In the genomic region with DNA sequence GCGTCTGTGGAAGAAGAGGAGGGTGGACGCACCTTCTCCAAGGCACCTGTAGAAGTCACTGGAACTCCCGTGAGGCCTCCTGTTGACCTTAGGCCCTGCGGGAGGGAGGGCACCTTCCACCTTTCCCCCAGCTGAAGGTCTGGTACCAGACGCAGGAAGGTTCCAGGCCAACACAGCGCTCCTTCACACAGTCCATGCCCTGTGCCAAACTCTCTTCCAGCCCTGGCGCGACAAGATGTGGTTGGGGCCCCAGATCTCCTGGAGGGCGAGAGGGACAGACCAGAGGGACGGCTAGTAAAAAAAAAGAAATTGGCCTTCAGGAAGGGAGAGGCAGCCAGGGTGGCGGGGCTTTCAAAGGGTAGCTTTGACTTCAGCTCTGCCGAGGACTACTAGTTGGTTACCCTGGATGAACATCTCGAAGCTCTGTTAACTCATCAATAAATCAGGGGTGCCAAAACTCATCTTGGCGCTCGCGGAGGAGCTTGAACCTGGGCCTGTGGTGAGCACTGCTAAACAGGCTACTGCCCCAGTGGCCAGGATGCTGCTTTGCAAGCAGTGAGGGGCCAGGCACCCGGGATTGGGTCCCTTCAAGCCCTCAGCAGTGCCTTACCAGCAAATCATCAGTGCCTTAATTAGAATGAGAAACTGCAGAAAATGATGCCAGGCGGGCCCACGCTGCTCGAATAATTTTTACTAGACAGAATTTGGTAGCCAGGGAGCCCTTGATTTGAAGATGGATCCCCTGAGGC, we compare ENCODE assay signal across 9 cellular contexts. TPM values are rescaled to one million over a fixed set of nuclear protein-coding genes. Genes with fewer than 3 reads are reported as not detected.
DNase-seq lines count a peak whose midpoint lies in the region; ATAC-seq and TF ChIP-seq lines count a peak whose summit lies in the region.
"Had no signal": no experiment of that assay in that cellular context is flagged by ENCODE, and none has a peak within 500 bp of the region (broad histone marks: within the 10 kb centered on the region; RNA-seq: fewer than 3 reads in every experiment).

No MANE protein-coding gene starts in this region.

- no peak overlapping the region for H3K27ac ChIP-seq in CD4-positive, alpha-beta T cell (ENCODE audit: low read depth, low read length)
- H3K27ac ChIP-seq in dorsolateral prefrontal cortex: peak overlapping the region in 45 of 59 donors; percentile 8 to 86 (median 66)
- no peak overlapping the region for H3K27ac ChIP-seq in naive thymus-derived CD4-positive, alpha-beta T cell (ENCODE audit: low read depth, low read length)

- no peak for ATAC-seq in CD4-positive, alpha-beta T cell (ENCODE audit: poor library complexity)
- no peak for ATAC-seq in naive thymus-derived CD4-positive, alpha-beta T cell
- no peak for ATAC-seq in GM21515 (IDR thresholded peaks at IDR 0.05; ENCODE audit: unreplicated experiment)
- no peak for ATAC-seq in GM21528 (IDR thresholded peaks at IDR 0.05; ENCODE audit: low FRiP score, unreplicated experiment)

- CTCF ChIA-PET in CD4-positive, alpha-beta T cell (lab: Charles Lee): interaction anchor here (3.1 kb wide), 1 partner anchor 15 kb away, joined by 12 read pairs; a partner anchor contains a TSS
- CTCF ChIA-PET in naive thymus-derived CD4-positive, alpha-beta T cell (lab: Charles Lee): interaction anchor here (0.7 kb wide), 1 partner anchor 15 kb away, joined by 3 read pairs; a partner anchor contains a TSS

- no peak for DNase-seq in CD4-positive, alpha-beta T cell
- DNase-seq in M059J (ENCODE audit: low read depth): peak; percentile 13
- peak in 2 of 10 donors; percentile 40 to 41 for DNase-seq in dorsolateral prefrontal cortex
- DNase-seq in naive thymus-derived CD4-positive, alpha-beta T cell: no peak
- no peak for DNase-seq in activated CD4-positive, CD25-positive, alpha-beta regulatory T cell (lab: John Stamatoyannopoulos, UW)
- no peak for DNase-seq in SW 1271 (lab: John Stamatoyannopoulos, UW)

- POLR2A ChIA-PET in CD4-positive, alpha-beta T cell (lab: Charles Lee): interaction anchor here (0.7 to 4.0 kb wide), 2 partner anchors 15 to 22 kb away, joined by 4 to 18 read pairs; a partner anchor contains a TSS
- POLR2A ChIA-PET in naive thymus-derived CD4-positive, alpha-beta T cell (lab: Charles Lee): interaction anchor here (1.0 to 1.6 kb wide), 2 partner anchors 11 to 13 kb away, joined by 4 to 7 read pairs; no protein-coding TSS in a partner anchor

- no peak overlapping the region for H3K27ac Mint-ChIP-seq in CD4-positive, alpha-beta T cell
- H3K27ac Mint-ChIP-seq in naive thymus-derived CD4-positive, alpha-beta T cell: no peak overlapping the region

- H3K4me3 ChIP-seq in dorsolateral prefrontal cortex: peak overlapping the region; percentile 45 to 81 (median 69)
- H3K4me3 ChIP-seq in naive thymus-derived CD4-positive, alpha-beta T cell (ENCODE audit: low read length): peak overlapping the region; percentile 33
- H3K4me3 ChIP-seq: lung had no signal

- H3K4me1 Mint-ChIP-seq in CD4-positive, alpha-beta T cell (ENCODE audit: low read depth): peaks cover 15% of the 10 kb centered on the region
- peaks cover 4 to 18% (median 8%) of the 10 kb centered on the region in 7 donors for H3K4me1 Mint-ChIP-seq in naive thymus-derived CD4-positive, alpha-beta T cell

- H3K9me3 Mint-ChIP-seq in CD4-positive, alpha-beta T cell: no peaks in the 10 kb centered on the region
- no peaks in the 10 kb centered on the region for H3K9me3 Mint-ChIP-seq in naive thymus-derived CD4-positive, alpha-beta T cell

- H3K36me3 Mint-ChIP-seq in CD4-positive, alpha-beta T cell (ENCODE audit: low read depth): peaks cover 29% of the 10 kb centered on the region
- H3K36me3 Mint-ChIP-seq in naive thymus-derived CD4-positive, alpha-beta T cell: peaks cover 5 to 23% (median 7%) of the 10 kb centered on the region in 5 donors

- H3K36me3 ChIP-seq in naive thymus-derived CD4-positive, alpha-beta T cell (ENCODE audit: control insufficient read depth in 2 of 3, insufficient read depth in 3 of 3, low read length in 3 of 3): peaks cover 0 to 31% (median 0%) of the 10 kb centered on the region in 3 experiments

- H3K9me3 ChIP-seq in CD4-positive, alpha-beta T cell (ENCODE audit: control insufficient read depth, low read length): no peaks in the 10 kb centered on the region
- H3K9me3 ChIP-seq in naive thymus-derived CD4-positive, alpha-beta T cell (ENCODE audit: control insufficient read depth in 2 of 3, low read length in 3 of 3): no peaks in the 10 kb centered on the region

- intact Hi-C loops in CD4-positive, alpha-beta T cell (cut with DNase I, micrococcal nuclease): no loop called here
- intact Hi-C loops in dorsolateral prefrontal cortex (cut with DNase I): no loop called here
- intact Hi-C loops in naive thymus-derived CD4-positive, alpha-beta T cell (cut with micrococcal nuclease): no loop called here

- no peak for TF ChIP-seq CTCF in CD4-positive, alpha-beta T cell (IDR thresholded peaks at IDR 0.05)
- TF ChIP-seq CTCF in dorsolateral prefrontal cortex (IDR thresholded peaks at IDR 0.05 in 54 of 56, conservative IDR thresholded peaks at IDR 0.05 in 2 of 56; ENCODE audit: low read depth in 1 of 56, partially characterized antibody in 56 of 56): no peak

- peak overlapping the region; percentile 54 for H3K4me3 Mint-ChIP-seq in CD4-positive, alpha-beta T cell
- peak overlapping the region; percentile 33 to 76 (median 58) for H3K4me3 Mint-ChIP-seq in naive thymus-derived CD4-positive, alpha-beta T cell

- peaks cover 39% of the 10 kb centered on the region for H3K27me3 ChIP-seq in CD4-positive, alpha-beta T cell (ENCODE audit: control insufficient read depth, insufficient read depth, low read length)
- peaks cover 0 to 16% (median 0%) of the 10 kb centered on the region in 45 donors for H3K27me3 ChIP-seq in dorsolateral prefrontal cortex
- peaks cover 0 to 13% of the 10 kb centered on the region in 2 donors for H3K27me3 ChIP-seq in naive thymus-derived CD4-positive, alpha-beta T cell (ENCODE audit: control insufficient read depth in 2 of 2, insufficient read depth in 2 of 2, low read length in 2 of 2)

- H3K4me1 ChIP-seq in naive thymus-derived CD4-positive, alpha-beta T cell (ENCODE audit: control insufficient read depth in 2 of 2, insufficient read depth in 2 of 2, low read length in 2 of 2): peaks cover 0 to 11% of the 10 kb centered on the region in 2 donors

- H3K27me3 Mint-ChIP-seq in CD4-positive, alpha-beta T cell: peaks cover 38% of the 10 kb centered on the region
- H3K27me3 Mint-ChIP-seq in naive thymus-derived CD4-positive, alpha-beta T cell: peaks cover 23 to 44% (median 37%) of the 10 kb centered on the region in 5 donors

RNA-seq across cellular contexts. Expression of a gene that starts 14.9 kb away (rescaled TPM):
- 10 to 100 TPM; 12.0 to 12.7 TPM for total RNA-seq in CD4-positive, alpha-beta T cell
- 7.3 and 19.0 TPM in 2 replicates for total RNA-seq in M059J (2014; rRNA removed; shearing (Covaris generic))
- 10 to 100 TPM; 11.9 to 24.4 (median 16.4) TPM for total RNA-seq in dorsolateral prefrontal cortex
- 10 to 100 TPM; 13.5 to 29.8 (median 20.9) TPM for total RNA-seq in naive thymus-derived CD4-positive, alpha-beta T cell
- 10 to 100 TPM in 1 of 2 donors, 1 to 10 TPM in 1; 8.9 to 13.1 TPM for polyA plus RNA-seq in naive thymus-derived CD4-positive, alpha-beta T cell

RNA-seq across cellular contexts. Expression of a gene that starts 28.0 kb away (rescaled TPM):
- total RNA-seq in CD4-positive, alpha-beta T cell: not detected
- 0.05 TPM in 1 of 2 replicates, not detected in the other for total RNA-seq in M059J (2014; rRNA removed; shearing (Covaris generic))
- 100 to 1,000 TPM in 60 of 120 experiments, 10 to 100 TPM in 60; 28.3 to 159 (median 100) TPM for total RNA-seq in dorsolateral prefrontal cortex
- total RNA-seq in naive thymus-derived CD4-positive, alpha-beta T cell: not detected
- polyA plus RNA-seq in naive thymus-derived CD4-positive, alpha-beta T cell: under 1 TPM in 1 of 2 donors, not detected in 1; 0.22 TPM

RNA-seq across cellular contexts. Expression of a gene that starts 32.9 kb away (rescaled TPM):
- 10 to 100 TPM; 43.0 to 43.1 TPM for total RNA-seq in CD4-positive, alpha-beta T cell
- 48.8 and 51.9 TPM in 2 replicates for total RNA-seq in M059J (2014; rRNA removed; shearing (Covaris generic))
- 10 to 100 TPM in 13 of 120 experiments, 1 to 10 TPM in 107; 2.9 to 14.4 (median 7.5) TPM for total RNA-seq in dorsolateral prefrontal cortex
- 10 to 100 TPM in 4 of 5 experiments, 1 to 10 TPM in 1; 8.3 to 53.4 (median 29.4) TPM for total RNA-seq in naive thymus-derived CD4-positive, alpha-beta T cell
- polyA plus RNA-seq in naive thymus-derived CD4-positive, alpha-beta T cell: 1 to 10 TPM; 2.3 to 4.9 TPM

RNA-seq across cellular contexts. Expression of a gene that starts 40.9 kb away (rescaled TPM):
- 1 to 10 TPM; 6.4 to 7.0 TPM for total RNA-seq in CD4-positive, alpha-beta T cell
- 205 and 215 TPM in 2 replicates for total RNA-seq in M059J (2014; rRNA removed; shearing (Covaris generic))
- total RNA-seq in dorsolateral prefrontal cortex: 10 to 100 TPM in 119 of 120 experiments, 1 to 10 TPM in 1; 9.6 to 55.6 (median 23.9) TPM
- 10 to 100 TPM in 4 of 5 experiments, 1 to 10 TPM in 1; 10.0 to 32.1 (median 17.6) TPM for total RNA-seq in naive thymus-derived CD4-positive, alpha-beta T cell
- 10 to 100 TPM; 24.5 to 41.7 TPM for polyA plus RNA-seq in naive thymus-derived CD4-positive, alpha-beta T cell

RNA-seq across cellular contexts. Expression of a gene that starts 44.2 kb away (rescaled TPM):
- total RNA-seq in CD4-positive, alpha-beta T cell: not detected
- not detected in 2 replicates for total RNA-seq in M059J (2014; rRNA removed; shearing (Covaris generic))
- 1 to 10 TPM in 31 of 120 experiments, under 1 TPM in 46, not detected in 43; 0.38 to 3.1 (median 0.88) TPM for total RNA-seq in dorsolateral prefrontal cortex
- total RNA-seq in naive thymus-derived CD4-positive, alpha-beta T cell: not detected
- not detected for polyA plus RNA-seq in naive thymus-derived CD4-positive, alpha-beta T cell

Comparison
In these comparisons a context has a peak if more than half of its experiments do, and no peak if none do; other contexts are left out.
1. H3K27ac ChIP-seq: peak in dorsolateral prefrontal cortex (45 of 59); none in CD4-positive, alpha-beta T cell (single experiment) and naive thymus-derived CD4-positive, alpha-beta T cell (single experiment).
2. RNA of a gene that starts 28.0 kb away (total RNA-seq): 28.3 to 159 TPM in dorsolateral prefrontal cortex; not detected in CD4-positive, alpha-beta T cell, 0.05 TPM in M059J and not detected in naive thymus-derived CD4-positive, alpha-beta T cell; every median in the first group is over 10 times any median in the second.